26 cellular contexts compared by ENCODE assay signal in genomic region chr13:109521719-109522118, GRCh38.
A peak's percentile ranks its signal among the peaks of the same experiment; 100 is the strongest.
DNase-seq lines count a peak whose midpoint lies in the region; ATAC-seq, FAIRE-seq and TF ChIP-seq lines count a peak whose summit lies in the region.
"Had no signal": no experiment of that assay in that cellular context is flagged by ENCODE, and none has a peak within 500 bp of the region (broad histone marks: within the 10 kb centered on the region; RNA-seq: fewer than 3 reads in every experiment).

No MANE protein-coding gene starts in this region.

- no peak overlapping the region for H2BK20ac ChIP-seq in H1 (ENCODE audit: low read length)

- no peak for ATAC-seq in GM23338
- ATAC-seq: GM12878 had no signal

- H4K91ac ChIP-seq in H1 (replicated peaks; ENCODE audit: insufficient read length, low read length), result no peak overlapping the region
- H4K91ac ChIP-seq in neuronal stem cell (ENCODE audit: low read depth, low read length, poor library complexity), result no peak overlapping the region

- H3K4me2 ChIP-seq in GM23338 (no peak overlapping the region), H1 (ENCODE audit: insufficient read depth in 1 of 2, low read depth in 2 of 2, low read length in 2 of 2) (no peak overlapping the region), neuronal stem cell (ENCODE audit: insufficient read depth, low read length, poor library complexity, severe bottlenecking) (no peak overlapping the region)
- H3K4me2 ChIP-seq: BLaER1 had no signal

- no peak for TF ChIP-seq EP300 in H1 (IDR thresholded peaks at IDR 0.05; ENCODE audit: borderline replicate concordance in 1 of 2, low read depth in 2 of 2, low read length in 2 of 2)

- H3K4me3 Mint-ChIP-seq in GM23338, result no peak overlapping the region
- H3K4me3 Mint-ChIP-seq: CD14-positive monocyte; CD4-positive, alpha-beta memory T cell; CD4-positive, CD25-positive, alpha-beta regulatory T cell; CD8-positive, alpha-beta memory T cell had no signal

- H3K36me3 Mint-ChIP-seq in GM23338 (ENCODE audit: low read depth), result no peaks in the 10 kb centered on the region
- H3K36me3 Mint-ChIP-seq: CD14-positive monocyte; CD4-positive, alpha-beta memory T cell; CD4-positive, CD25-positive, alpha-beta regulatory T cell; CD8-positive, alpha-beta memory T cell had no signal

- peaks cover 4% of the 10 kb centered on the region for H3K27me3 Mint-ChIP-seq in GM23338 (ENCODE audit: insufficient read depth, low read depth, poor library complexity)
- H3K27me3 Mint-ChIP-seq: CD4-positive, CD25-positive, alpha-beta regulatory T cell had no signal

- H2AFZ ChIP-seq in GM23338 (peak overlapping the region; percentile 84), H1 (ENCODE audit: low read length) (peak overlapping the region; percentile 17; the same call in 1 of the 2 replicates), neuronal stem cell (ENCODE audit: low read length) (no peak overlapping the region)

- no peaks in the 10 kb centered on the region for H3K27me3 ChIP-seq in GM23338 (ENCODE audit: insufficient read depth)
- no peaks in the 10 kb centered on the region for H3K27me3 ChIP-seq in H1 (replicated peaks in 1 of 4; ENCODE audit: control insufficient read depth in 3 of 4, extremely low read depth in 1 of 4, insufficient read depth in 3 of 4, low read length in 3 of 4)
- H3K27me3 ChIP-seq in neuronal stem cell (ENCODE audit: control insufficient read depth in 3 of 3, insufficient read depth in 3 of 3, low read depth in 1 of 3, low read length in 3 of 3), result peaks cover 0 to 2% (median 0%) of the 10 kb centered on the region in 3 experiments
- H3K27me3 ChIP-seq: BE2C, BLaER1 had no signal

- POLR2A ChIA-PET in H1 (lab: Charles Lee; ENCODE audit: partially characterized antibody), result no interaction called here

- no peaks in the 10 kb centered on the region; the same call in 1 of the 2 replicates for H3K4me1 ChIP-seq in GM23338 (ENCODE audit: insufficient read depth)
- H3K4me1 ChIP-seq in H1 (replicated peaks in 1 of 4; ENCODE audit: control insufficient read depth in 3 of 4, insufficient read depth in 4 of 4, low read length in 3 of 4), result no peaks in the 10 kb centered on the region; a peak in 1 of 7 replicates
- H3K4me1 ChIP-seq in neuronal stem cell (ENCODE audit: control insufficient read depth in 2 of 2, insufficient read depth in 1 of 2, low read depth in 1 of 2, low read length in 2 of 2), result peaks cover 0 to 1% of the 10 kb centered on the region in 2 donors
- H3K4me1 ChIP-seq: BE2C, BLaER1 had no signal

- H3K23me2 ChIP-seq in H1 (ENCODE audit: low read depth, low read length), result no peaks in the 10 kb centered on the region

- H4K20me1 ChIP-seq in GM23338 (replicated peaks; ENCODE audit: insufficient read depth), result no peaks in the 10 kb centered on the region
- no peaks in the 10 kb centered on the region for H4K20me1 ChIP-seq in H1 (replicated peaks in 1 of 2; ENCODE audit: control insufficient read depth in 1 of 2, insufficient read depth in 2 of 2, low read length in 2 of 2)
- H4K20me1 ChIP-seq: BLaER1 had no signal

- H2BK120ac ChIP-seq in H1 (replicated peaks; ENCODE audit: low read depth, low read length), result no peak overlapping the region
- no peak overlapping the region for H2BK120ac ChIP-seq in neuronal stem cell (ENCODE audit: low read depth, low read length)

- H3K18ac ChIP-seq in H1 (ENCODE audit: extremely low read depth, low read length), result no peak overlapping the region
- peak overlapping the region; percentile 25 for H3K18ac ChIP-seq in neuronal stem cell (ENCODE audit: low read length)

- no peak for FAIRE-seq in H1 (lab: Jason Lieb, UNC)
- no peak for FAIRE-seq in urothelium cell line (lab: Jason Lieb, UNC)
- FAIRE-seq: A204.1, GM12878, GM12892, GM18507 had no signal

- no peak overlapping the region for H3K9ac ChIP-seq in H1 (replicated peaks in 1 of 4; ENCODE audit: extremely low read depth in 1 of 4, low read depth in 3 of 4, low read length in 3 of 4)
- no peak overlapping the region for H3K9ac ChIP-seq in neuronal stem cell (ENCODE audit: low read depth, low read length, poor library complexity)
- H3K9ac ChIP-seq: BLaER1 had no signal

- no peak for TF ChIP-seq CTCF in GM23338 (conservative IDR thresholded peaks at IDR 0.05; ENCODE audit: low read depth in 2 of 2)
- TF ChIP-seq CTCF in H1 (IDR thresholded peaks at IDR 0.05; ENCODE audit: control extremely low read depth in 1 of 3, insufficient read depth in 1 of 3, low read depth in 1 of 3, low read length in 3 of 3), result no peak

- no peak overlapping the region for H4K5ac ChIP-seq in H1 (ENCODE audit: insufficient read length, low read depth, low read length)

- H2AK5ac ChIP-seq in H1 (ENCODE audit: low read depth, low read length) (no peak overlapping the region), neuronal stem cell (ENCODE audit: low read depth, low read length) (no peak overlapping the region)

- H3K79me2 ChIP-seq in GM23338 (replicated peaks; ENCODE audit: insufficient read depth) (no peaks in the 10 kb centered on the region), H1 (ENCODE audit: control insufficient read depth in 1 of 2, insufficient read depth in 2 of 2, low read length in 2 of 2) (no peaks in the 10 kb centered on the region)

- H3K27ac ChIP-seq in GM23338 (ENCODE audit: low read depth) (no peak overlapping the region), H1 (ENCODE audit: low read depth, low read length) (no peak overlapping the region), neuronal stem cell (replicated peaks; ENCODE audit: low read length) (no peak overlapping the region)
- H3K27ac ChIP-seq: BLaER1 had no signal

- H3K23ac ChIP-seq in H1 (ENCODE audit: insufficient read length) (no peak overlapping the region), neuronal stem cell (ENCODE audit: low read depth, low read length, poor library complexity) (no peak overlapping the region)

- H3K9me3 ChIP-seq in H1 (ENCODE audit: insufficient read depth in 2 of 2, low read depth in 1 of 2, low read length in 1 of 2) (no peaks in the 10 kb centered on the region), neuronal stem cell (replicated peaks in 1 of 2; ENCODE audit: control insufficient read depth in 2 of 2, insufficient read depth in 1 of 2, low read depth in 1 of 2, low read length in 2 of 2) (no peaks in the 10 kb centered on the region)
- H3K9me3 ChIP-seq: BE2C, BLaER1 had no signal

- no peak overlapping the region for H3K56ac ChIP-seq in H1 (replicated peaks; ENCODE audit: insufficient read length, low read depth, low read length)

- CTCF ChIA-PET in H1 (lab: Charles Lee; ENCODE audit: partially characterized antibody), result interaction anchor here (1.3 kb wide), 1 partner anchor 326 kb away, joined by 5 read pairs; no protein-coding TSS in a partner anchor

- TF ChIP-seq RAD21 in H1 (IDR thresholded peaks at IDR 0.05 in 1 of 2, conservative IDR thresholded peaks at IDR 0.05 in 1 of 2; ENCODE audit: low read depth in 2 of 2, low read length in 2 of 2), result no peak

- H2BK15ac ChIP-seq in H1 (ENCODE audit: low read length) (no peak overlapping the region), neuronal stem cell (ENCODE audit: low read length) (no peak overlapping the region)

- H3K9me2 ChIP-seq in GM23338 (ENCODE audit: insufficient read depth), result peaks cover 10% of the 10 kb centered on the region; the same call in 1 of the 2 replicates

- no peak for TF ChIP-seq POLR2A in H1 (IDR thresholded peaks at IDR 0.05; ENCODE audit: control extremely low read depth in 1 of 2, low read depth in 2 of 2, low read length in 2 of 2)

- no peak overlapping the region for H4K8ac ChIP-seq in H1 (ENCODE audit: extremely low read depth, insufficient read depth, low read length)
- H4K8ac ChIP-seq in neuronal stem cell (ENCODE audit: low read depth, low read length), result no peak overlapping the region

- DNase-seq in GM23338 (ENCODE audit: low spot score) (no peak), H1 (ENCODE audit: low read depth in 1 of 2, low spot score in 2 of 2) (no peak), neuronal stem cell (ENCODE audit: low spot score) (no peak), urothelium cell line (ENCODE audit: low spot score) (no peak)
- no peak for DNase-seq in activated T-cell treated with anti-CD3 and anti-CD28 coated beads, Interleukin-2, amount 50 U/mL, for 48 hours
- DNase-seq: 8988T; ACHN; BE2C; C1 segment of cervical spinal cord; CD4-positive, alpha-beta memory T cell; CD4-positive, CD25-positive, alpha-beta regulatory T cell; CD8-positive, alpha-beta memory T cell; COR-L47; DMS 273 treated with DMSO at 0.1 percent for 48 hours; DMS153; DMS53; DMS79; DND-41; EL; GDM1 had no signal

- H2BK12ac ChIP-seq in H1 (ENCODE audit: low read depth, low read length) (no peak overlapping the region), neuronal stem cell (ENCODE audit: low read length) (no peak overlapping the region)

- H3K36me3 ChIP-seq in GM23338 (ENCODE audit: insufficient read depth) (no peaks in the 10 kb centered on the region), H1 (ENCODE audit: control insufficient read depth in 2 of 4, insufficient read depth in 4 of 4, low read length in 3 of 4) (no peaks in the 10 kb centered on the region), neuronal stem cell (replicated peaks in 1 of 2; ENCODE audit: control insufficient read depth in 2 of 2, insufficient read depth in 2 of 2, low read length in 2 of 2) (no peaks in the 10 kb centered on the region)
- H3K36me3 ChIP-seq: BE2C, BLaER1 had no signal

- H3K4me3 ChIP-seq in GM23338, result no peak overlapping the region
- no peak overlapping the region for H3K4me3 ChIP-seq in H1 (ENCODE audit: extremely low read depth in 1 of 4, insufficient read depth in 2 of 4, low read depth in 3 of 4, low read length in 4 of 4)
- no peak overlapping the region for H3K4me3 ChIP-seq in neuronal stem cell (ENCODE audit: low read length in 2 of 2)
- H3K4me3 ChIP-seq: BLaER1, GM12878 had no signal

- no peak overlapping the region for H3K27ac Mint-ChIP-seq in GM23338
- H3K27ac Mint-ChIP-seq: CD4-positive, alpha-beta memory T cell; CD4-positive, CD25-positive, alpha-beta regulatory T cell; CD8-positive, alpha-beta memory T cell had no signal

- H3K4me1 Mint-ChIP-seq in GM23338, result peaks cover 6% of the 10 kb centered on the region; the same call in 2 of the 3 replicates
- H3K4me1 Mint-ChIP-seq: CD14-positive monocyte; CD4-positive, alpha-beta memory T cell; CD4-positive, CD25-positive, alpha-beta regulatory T cell; CD8-positive, alpha-beta memory T cell had no signal

- H3K4ac ChIP-seq in H1 (replicated peaks; ENCODE audit: insufficient read length, low read depth, low read length), result no peak overlapping the region
- no peak overlapping the region for H3K4ac ChIP-seq in neuronal stem cell (ENCODE audit: low read length)

- no peaks in the 10 kb centered on the region for H3K79me1 ChIP-seq in H1 (ENCODE audit: low read depth, low read length)
- no peaks in the 10 kb centered on the region for H3K79me1 ChIP-seq in neuronal stem cell (ENCODE audit: low read depth, low read length)

- H2BK5ac ChIP-seq in H1 (ENCODE audit: low read depth, low read length) (no peak overlapping the region), neuronal stem cell (ENCODE audit: low read length) (no peak overlapping the region)

- WGBS in H1 (ENCODE audit: extremely low coverage in 1 of 2, insufficient coverage in 1 of 2, insufficient read length in 1 of 2, insufficient replicate concordance in 2 of 2, low coverage in 1 of 2, low lambda C conversion rate in 2 of 2, missing lambda C conversion rate in 1 of 2), 2 experiments, result 96% methylated on average over 21 of the region's 21 CpGs; no CpG with 5 or more reads in 1 of the 2 experiments
- WGBS in neuronal stem cell (ENCODE audit: extremely low coverage in 2 of 2, insufficient read length in 2 of 2, insufficient replicate concordance in 1 of 2), 2 donors, result no CpG with 5 or more reads among the region's 21 CpGs

- H3K14ac ChIP-seq in H1 (ENCODE audit: insufficient read length), result no peak overlapping the region
- H3K14ac ChIP-seq in neuronal stem cell (ENCODE audit: low read length), result no peak overlapping the region

- H3K9me3 Mint-ChIP-seq in GM23338, result no peaks in the 10 kb centered on the region
- H3K9me3 Mint-ChIP-seq: CD4-positive, alpha-beta memory T cell; CD4-positive, CD25-positive, alpha-beta regulatory T cell; CD8-positive, alpha-beta memory T cell had no signal

- H3F3A ChIP-seq in GM23338 (replicated peaks; ENCODE audit: low read depth), result no peaks in the 10 kb centered on the region
